In the genomic region with DNA sequence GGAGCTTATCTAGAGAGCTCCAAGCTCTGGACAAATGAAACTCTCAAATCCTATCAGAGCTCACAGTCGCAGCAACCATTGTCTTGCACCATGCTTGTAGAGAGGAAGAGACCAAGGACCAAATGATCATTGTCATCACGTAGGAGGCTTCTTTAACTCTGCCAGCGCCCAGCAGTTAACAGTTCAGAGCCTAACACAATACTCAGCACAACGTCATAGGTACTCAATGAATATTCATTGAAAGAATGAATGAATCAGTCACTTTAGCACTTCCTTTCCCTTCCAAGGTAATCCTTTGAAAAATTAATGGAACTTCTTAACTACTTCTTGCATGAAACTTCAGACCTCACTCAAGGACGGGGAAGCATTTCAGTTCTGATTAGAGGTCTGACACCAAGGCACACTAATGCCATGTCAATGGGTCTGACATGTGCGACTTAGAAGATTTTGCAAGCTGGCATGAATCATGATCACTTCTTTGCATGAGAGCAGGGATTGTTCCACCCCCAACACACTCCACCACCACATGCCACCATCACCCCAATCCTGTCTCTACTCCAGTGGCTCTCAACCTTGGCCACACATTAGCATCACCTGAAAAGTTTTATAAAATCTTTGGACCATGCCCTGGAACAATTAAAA, we compare ENCODE assay signal across 12 cellular contexts. TPM values are rescaled to one million over a fixed set of nuclear protein-coding genes. Genes with fewer than 3 reads are reported as not detected.
DNase-seq lines count a peak whose midpoint lies in the region; ATAC-seq and TF ChIP-seq lines count a peak whose summit lies in the region.
"Had no signal": no experiment of that assay in that cellular context is flagged by ENCODE, and none has a peak within 500 bp of the region (broad histone marks: within the 10 kb centered on the region; RNA-seq: fewer than 3 reads in every experiment).

No MANE protein-coding gene starts in this region.

- H3K9ac ChIP-seq in OCI-LY1 (ENCODE audit: low read length) (no peak overlapping the region), smooth muscle cell (ENCODE audit: low read depth) (no peak overlapping the region)

- H3K4me1 ChIP-seq in OCI-LY1 (ENCODE audit: insufficient read depth, low read length, severe bottlenecking) (peaks cover 46% of the 10 kb centered on the region), smooth muscle cell (ENCODE audit: low read depth) (no peaks in the 10 kb centered on the region)
- H3K4me1 ChIP-seq: right lobe of liver had no signal

- no peaks in the 10 kb centered on the region for H3K9me3 ChIP-seq in OCI-LY1 (ENCODE audit: low read length)
- H3K9me3 ChIP-seq in smooth muscle cell (replicated peaks; ENCODE audit: low read depth): no peaks in the 10 kb centered on the region
- H3K9me3 ChIP-seq: right lobe of liver had no signal

- no peak overlapping the region for H3K27ac Mint-ChIP-seq in activated CD8-positive, alpha-beta T cell treated with anti-CD3 and anti-CD28 coated beads for 36 hours

- H3K36me3 ChIP-seq in OCI-LY1 (ENCODE audit: insufficient read depth, low read length) (no peaks in the 10 kb centered on the region), smooth muscle cell (ENCODE audit: low read depth) (no peaks in the 10 kb centered on the region)
- H3K36me3 ChIP-seq: right lobe of liver had no signal

- intact Hi-C loops in activated CD8-positive, alpha-beta T cell treated with anti-CD3 and anti-CD28 coated beads for 36 hours (cut with micrococcal nuclease): loop anchor here (5.0 kb wide), 1 partner anchor 768 kb away; no protein-coding TSS in a partner anchor

- DNase-seq in DMS53 (lab: John Stamatoyannopoulos, UW) (peak; percentile 47), DMS53 treated with DMSO at 0.1 percent for 48 hours (lab: John Stamatoyannopoulos, UW; ENCODE audit: unreplicated experiment) (no peak), epithelial cell of proximal tubule (ENCODE audit: low read depth) (peak; percentile 7), smooth muscle cell (lab: John Stamatoyannopoulos, UW; ENCODE audit: unreplicated experiment) (no peak)
- DNase-seq in activated CD4-positive, alpha-beta T cell treated with anti-CD3 and anti-CD28 coated beads for 48 hours: no peak
- DNase-seq in activated CD8-positive, alpha-beta T cell treated with anti-CD3 and anti-CD28 coated beads for 36 hours: no peak
- DNase-seq: right lobe of liver had no signal

- H3K36me3 Mint-ChIP-seq in activated CD8-positive, alpha-beta T cell treated with anti-CD3 and anti-CD28 coated beads for 36 hours (ENCODE audit: low read depth): no peaks in the 10 kb centered on the region
- H3K36me3 Mint-ChIP-seq: immature natural killer cell had no signal

- H3K4me3 ChIP-seq in OCI-LY1 (ENCODE audit: low read depth, low read length, poor library complexity, severe bottlenecking): no peak overlapping the region
- H3K4me3 ChIP-seq in epithelial cell of proximal tubule (ENCODE audit: low read depth, low read length): no peak overlapping the region
- H3K4me3 ChIP-seq in smooth muscle cell: no peak overlapping the region
- H3K4me3 ChIP-seq: cardiac muscle cell, right lobe of liver had no signal

- TF ChIP-seq CTCF in OCI-LY1 (IDR thresholded peaks at IDR 0.05; ENCODE audit: low read length): no peak
- no peak for TF ChIP-seq CTCF in epithelial cell of proximal tubule (conservative IDR thresholded peaks at IDR 0.05; ENCODE audit: low read depth, low read length)
- TF ChIP-seq CTCF in smooth muscle cell (IDR thresholded peaks at IDR 0.05; ENCODE audit: borderline replicate concordance, insufficient read depth, poor library complexity, severe bottlenecking): no peak
- TF ChIP-seq CTCF in activated CD8-positive, alpha-beta T cell treated with anti-CD3 and anti-CD28 coated beads for 36 hours (IDR thresholded peaks at IDR 0.05): no peak

- H3K27me3 ChIP-seq in OCI-LY1 (ENCODE audit: insufficient read depth, low read length) (no peaks in the 10 kb centered on the region), smooth muscle cell (ENCODE audit: low read depth) (no peaks in the 10 kb centered on the region)
- H3K27me3 ChIP-seq: cardiac muscle cell, right lobe of liver had no signal

- no peaks in the 10 kb centered on the region for H3K9me2 ChIP-seq in OCI-LY1 (ENCODE audit: low read depth, low read length)

- no peaks in the 10 kb centered on the region for H3K9me3 Mint-ChIP-seq in activated CD8-positive, alpha-beta T cell treated with anti-CD3 and anti-CD28 coated beads for 36 hours
- H3K9me3 Mint-ChIP-seq: immature natural killer cell had no signal

- peaks cover 4% of the 10 kb centered on the region for H3K4me1 Mint-ChIP-seq in activated CD8-positive, alpha-beta T cell treated with anti-CD3 and anti-CD28 coated beads for 36 hours (ENCODE audit: low read depth)

- H3K4me2 ChIP-seq in OCI-LY1 (ENCODE audit: low read length) (peak overlapping the region; percentile 64; the same call in 1 of the 2 replicates), smooth muscle cell (peak overlapping the region; percentile 78)

- H3K27ac ChIP-seq in OCI-LY1 (ENCODE audit: low read depth, low read length, poor library complexity, severe bottlenecking) (peak overlapping the region; percentile 44), smooth muscle cell (ENCODE audit: low read depth) (no peak overlapping the region)
- H3K27ac ChIP-seq: 22Rv1, cardiac muscle cell, right lobe of liver had no signal

- no peaks in the 10 kb centered on the region for H3K27me3 Mint-ChIP-seq in activated CD8-positive, alpha-beta T cell treated with anti-CD3 and anti-CD28 coated beads for 36 hours

- POLR2A ChIA-PET in activated CD8-positive, alpha-beta T cell treated with anti-CD3 and anti-CD28 coated beads for 36 hours (lab: Charles Lee): no interaction called here

- H3K4me3 Mint-ChIP-seq in activated CD8-positive, alpha-beta T cell treated with anti-CD3 and anti-CD28 coated beads for 36 hours: no peak overlapping the region

- CTCF ChIA-PET in activated CD8-positive, alpha-beta T cell treated with anti-CD3 and anti-CD28 coated beads for 36 hours (lab: Charles Lee): interaction anchor here (0.7 to 1.6 kb wide), 7 partner anchors 8 to 769 kb away, joined by 3 to 5 read pairs (median 3); no protein-coding TSS in a partner anchor

- no peaks in the 10 kb centered on the region for H4K20me1 ChIP-seq in OCI-LY1 (ENCODE audit: insufficient read depth, low read length)
- H4K20me1 ChIP-seq in smooth muscle cell (ENCODE audit: low read depth): no peaks in the 10 kb centered on the region

- H2AFZ ChIP-seq in OCI-LY1 (ENCODE audit: low read length): no peak overlapping the region
- H2AFZ ChIP-seq in smooth muscle cell (ENCODE audit: low read depth): no peak overlapping the region

- H3K79me2 ChIP-seq in OCI-LY1 (ENCODE audit: insufficient read depth, low read length) (no peaks in the 10 kb centered on the region), smooth muscle cell (ENCODE audit: low read depth) (no peaks in the 10 kb centered on the region)

- no peaks in the 10 kb centered on the region for H3F3A ChIP-seq in OCI-LY1 (ENCODE audit: insufficient read depth, low read length)
- no peaks in the 10 kb centered on the region for H3F3A ChIP-seq in smooth muscle cell (ENCODE audit: low read depth)

- no peak for ATAC-seq in HG03457 (IDR thresholded peaks at IDR 0.05; ENCODE audit: unreplicated experiment)
- ATAC-seq in activated CD8-positive, alpha-beta T cell treated with anti-CD3 and anti-CD28 coated beads for 36 hours: no peak

- WGBS in smooth muscle cell (ENCODE audit: low lambda C conversion rate): 72% methylated on average over 6 of the region's 6 CpGs

RNA-seq across cellular contexts. Expression of gene KHDC1L, which starts 45.1 kb away (rescaled TPM):
- total RNA-seq in epithelial cell of proximal tubule: not detected in 2 replicates
- not detected in 2 replicates for total RNA-seq in smooth muscle cell
- 0.65 TPM in 1 of 2 replicates, not detected in the other for polyA plus RNA-seq in smooth muscle cell
- total RNA-seq in activated CD8-positive, alpha-beta T cell treated with anti-CD3 and anti-CD28 coated beads for 36 hours: not detected
- total RNA-seq: cardiac muscle cell, right lobe of liver had no signal

Comparison
In these comparisons a context has a peak if more than half of its experiments do, and no peak if none do; other contexts are left out.
1. DNase-seq: peak in DMS53 (single experiment) and epithelial cell of proximal tubule (single experiment); none in DMS53 treated with DMSO at 0.1 percent for 48 hours (single experiment), smooth muscle cell (single experiment), activated CD4-positive, alpha-beta T cell treated with anti-CD3 and anti-CD28 coated beads for 48 hours (single experiment) and activated CD8-positive, alpha-beta T cell treated with anti-CD3 and anti-CD28 coated beads for 36 hours (single experiment).